In the genomic region with DNA sequence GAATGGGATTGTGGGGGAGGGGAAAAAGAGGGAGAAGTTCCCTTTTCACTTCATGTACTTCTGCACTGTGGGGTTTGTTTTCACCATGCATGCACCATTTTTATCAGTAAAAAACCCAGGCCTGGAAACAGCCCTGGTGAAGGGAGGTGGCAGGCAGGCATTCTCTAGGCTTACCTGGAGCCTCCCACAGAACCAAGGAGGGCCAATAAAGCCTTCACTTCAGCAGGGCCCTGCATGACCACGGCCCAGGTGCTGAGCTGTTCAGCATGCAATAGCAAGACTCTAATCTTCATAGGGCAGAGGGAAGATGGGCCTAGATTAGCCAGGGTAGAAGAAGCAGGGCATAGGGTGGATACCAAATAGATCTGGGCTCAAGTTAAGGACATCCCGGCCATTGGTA, we compare ENCODE assay signal across 32 cellular contexts. TPM values are rescaled to one million over a fixed set of nuclear protein-coding genes. Genes with fewer than 3 reads are reported as not detected.
"Had no signal": no experiment of that assay in that cellular context is flagged by ENCODE, and none has a peak within 500 bp of the region (broad histone marks: within the 10 kb centered on the region; RNA-seq: fewer than 3 reads in every experiment).

No MANE protein-coding gene starts in this region.

- H3K4me1 ChIP-seq: body of pancreas, breast epithelium had no signal

- H3K27ac ChIP-seq: body of pancreas, breast epithelium, KMS-11, PC-9, RWPE1 had no signal

- H3K27ac Mint-ChIP-seq: activated CD4-positive, alpha-beta T cell treated with anti-CD3 and anti-CD28 coated beads, Interleukin-2, amount 10 ng/mL, durations not matched to agents 24 days and 14 days; activated CD8-positive, alpha-beta T cell treated with anti-CD3 and anti-CD28 coated beads for 36 hours; activated naive CD8-positive, alpha-beta T cell treated with anti-CD3 and anti-CD28 coated beads for 36 hours; activated T-cell treated with anti-CD3 and anti-CD28 coated beads, Interleukin-2, amount 50 U/mL, for 72 hours; activated T-helper 2 cell treated with anti-CD3 and anti-CD28 coated beads, Interferon-gamma antibody, Interleukin-2, Interleukin-4, amounts not matched to agents 10 μg/mL and 5 μg/mL and 100 μg/mL, durations not matched to agents 14 hours and 24 hours and 36 hours had no signal

- H3K27me3 ChIP-seq: body of pancreas, breast epithelium had no signal

- H3K4me3 ChIP-seq: body of pancreas, breast epithelium, PC-9 had no signal

- ATAC-seq: activated CD8-positive, alpha-beta T cell treated with anti-CD3 and anti-CD28 coated beads for 36 hours; activated T-cell treated with anti-CD3 and anti-CD28 coated beads, Interleukin-2, amount 50 U/mL, for 72 hours; body of pancreas had no signal

- H3K36me3 Mint-ChIP-seq: activated naive CD8-positive, alpha-beta T cell treated with anti-CD3 and anti-CD28 coated beads for 36 hours had no signal

- H3K9me3 Mint-ChIP-seq: activated CD4-positive, alpha-beta T cell treated with anti-CD3 and anti-CD28 coated beads, Interleukin-2, amount 10 ng/mL, durations not matched to agents 24 days and 14 days; activated naive CD8-positive, alpha-beta T cell treated with anti-CD3 and anti-CD28 coated beads for 36 hours; activated T-cell treated with anti-CD3 and anti-CD28 coated beads, Interleukin-2, amount 50 U/mL, for 72 hours; activated T-helper 2 cell treated with anti-CD3 and anti-CD28 coated beads, Interferon-gamma antibody, Interleukin-2, Interleukin-4, amounts not matched to agents 10 μg/mL and 5 μg/mL and 100 μg/mL, durations not matched to agents 14 hours and 24 hours and 36 hours had no signal

- DNase-seq: activated CD4-positive, alpha-beta T cell treated with anti-CD3 and anti-CD28 coated beads, Interleukin-2, amount 10 ng/mL, durations not matched to agents 24 days and 14 days; activated CD4-positive, alpha-beta T cell treated with anti-CD3 and anti-CD28 coated beads, Interleukin-2, amount 50 U/mL, for 4 hours; activated CD8-positive, alpha-beta T cell treated with anti-CD3 and anti-CD28 coated beads for 36 hours; activated naive CD4-positive, alpha-beta T cell; activated naive CD4-positive, alpha-beta T cell treated with anti-CD3 and anti-CD28 coated beads, Interleukin-2, amount 50 U/mL, for 16 hours; activated naive CD8-positive, alpha-beta T cell treated with anti-CD3 and anti-CD28 coated beads for 36 hours; activated T-cell treated with anti-CD3 and anti-CD28 coated beads, Interleukin-2, amount 50 U/mL, for 1 hour; activated T-cell treated with anti-CD3 and anti-CD28 coated beads, Interleukin-2, amount 50 U/mL, for 72 hours; amygdala; body of pancreas; caudate nucleus; MM.1S; MV-4-11; NCI-H1092; NCI-H1436 treated with DMSO at 0.1 percent for 48 hours; NCI-H1694 treated with DMSO at 0.1 percent for 48 hours; NCI-H2029 treated with DMSO at 0.1 percent for 48 hours; NCI-H2107; NCI-H2171; NCI-H510A; NCI-H526; NCI-H748 treated with DMSO at 0.1 percent for 48 hours; NK-92 treated with Interleukin-12 subunit alpha and Interleukin-12 subunit beta, amount 100 ng/mL, for 24 hours; PC-9; Right ventricle myocardium superior; SW 1271; T-helper 1 cell; T1000 had no signal

- H3K4me3 Mint-ChIP-seq: activated CD4-positive, alpha-beta T cell treated with anti-CD3 and anti-CD28 coated beads, Interleukin-2, amount 10 ng/mL, durations not matched to agents 24 days and 14 days; activated CD8-positive, alpha-beta T cell treated with anti-CD3 and anti-CD28 coated beads for 36 hours; activated naive CD8-positive, alpha-beta T cell treated with anti-CD3 and anti-CD28 coated beads for 36 hours; activated T-cell treated with anti-CD3 and anti-CD28 coated beads, Interleukin-2, amount 50 U/mL, for 72 hours had no signal

- H3K9me3 ChIP-seq: body of pancreas, breast epithelium had no signal

- H3K36me3 ChIP-seq: breast epithelium had no signal

- H3K4me1 Mint-ChIP-seq: activated CD4-positive, alpha-beta T cell treated with anti-CD3 and anti-CD28 coated beads, Interleukin-2, amount 10 ng/mL, durations not matched to agents 24 days and 14 days; activated naive CD8-positive, alpha-beta T cell treated with anti-CD3 and anti-CD28 coated beads for 36 hours had no signal

- H3K9ac ChIP-seq: KMS-11 had no signal

RNA-seq across cellular contexts. Expression of gene SCN5A, which starts 49.6 kb away (rescaled TPM):
- total RNA-seq: activated CD4-positive, alpha-beta T cell treated with anti-CD3 and anti-CD28 coated beads, Interleukin-2, amount 10 ng/mL, durations not matched to agents 24 days and 14 days; activated T-helper 2 cell treated with anti-CD3 and anti-CD28 coated beads, Interferon-gamma antibody, Interleukin-2, Interleukin-4, amounts not matched to agents 10 μg/mL and 5 μg/mL and 100 μg/mL, durations not matched to agents 14 hours and 24 hours and 36 hours had no signal
